In genomic region chr3:128014548-128014947, GRCh38 we compare ENCODE assay signal across 35 cellular contexts.
"Had no signal": no experiment of that assay in that cellular context is flagged by ENCODE, and none has a peak within 500 bp of the region (broad histone marks: within the 10 kb centered on the region; RNA-seq: fewer than 3 reads in every experiment).

No MANE protein-coding gene starts in this region.

- H3K4me3 ChIP-seq: MG63 had no signal

- H3K27me3 ChIP-seq: MG63 had no signal

- H3K27ac ChIP-seq: KMS-11 had no signal

- H3K36me3 ChIP-seq: MG63 had no signal

- H3K4me2 ChIP-seq: KMS-11 had no signal

- DNase-seq: Karpas-422, Kasumi-1, MG63, MM.1S, MV-4-11, NCI-H1048, NCI-H1092, NCI-H1092 treated with DMSO at 0.1 percent for 48 hours, NCI-H1105, NCI-H1105 treated with DMSO at 0.1 percent for 48 hours, NCI-H1417, NCI-H1417 treated with DMSO at 0.1 percent for 48 hours, NCI-H1436, NCI-H1436 treated with DMSO at 0.1 percent for 48 hours, NCI-H146, NCI-H1694, NCI-H1694 treated with DMSO at 0.1 percent for 48 hours, NCI-H187, NCI-H187 treated with DMSO at 0.1 percent for 48 hours, NCI-H1930, NCI-H2029, NCI-H2029 treated with DMSO at 0.1 percent for 48 hours, NCI-H2081, NCI-H2081 treated with DMSO at 0.1 percent for 48 hours, NCI-H2107, NCI-H2171, NCI-H2171 treated with DMSO at 0.1 percent for 48 hours, NCI-H2227 treated with DMSO at 0.1 percent for 48 hours, NCI-H226, NCI-H345, NCI-H446, NCI-H446 treated with DMSO at 0.1 percent for 48 hours, NCI-H510A, NCI-H510A treated with DMSO at 0.1 percent for 48 hours had no signal

- H3K9ac ChIP-seq: KMS-11 had no signal
